Comparison of ENCODE assay signal across 13 cellular contexts in the genomic region with DNA sequence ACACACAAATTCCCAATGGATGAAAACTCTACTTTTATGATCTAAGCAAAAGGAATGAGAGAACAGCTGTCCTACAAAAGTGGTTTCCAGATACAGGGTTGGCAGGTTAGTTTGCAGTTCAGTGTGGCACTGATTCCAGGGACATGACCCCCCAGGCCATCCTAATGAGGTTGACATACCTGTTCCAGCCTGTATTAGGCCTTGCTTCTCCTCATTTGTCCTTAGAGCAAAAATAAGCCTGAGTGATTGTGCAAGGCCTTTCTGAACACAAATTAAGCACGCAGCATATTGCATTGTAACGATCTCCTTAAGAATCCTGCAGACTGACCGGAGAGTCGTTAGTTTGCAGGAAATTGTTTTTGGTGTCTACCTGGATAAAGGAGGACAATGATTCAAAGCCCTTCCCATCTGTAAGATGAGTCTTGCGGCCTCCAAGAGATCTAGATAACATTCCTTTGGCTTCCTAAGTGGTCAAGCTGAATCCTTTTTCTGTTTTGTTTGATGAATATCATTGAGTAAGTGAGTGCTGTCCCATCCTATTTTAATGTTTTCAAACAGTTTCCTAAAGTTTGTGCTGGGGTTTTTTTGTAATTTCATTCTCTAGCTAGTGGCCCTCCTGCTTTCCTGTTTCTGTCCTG. TPM values are rescaled to one million over a fixed set of nuclear protein-coding genes. Genes with fewer than 3 reads are reported as not detected.
DNase-seq lines count a peak whose midpoint lies in the region; ATAC-seq and TF ChIP-seq lines count a peak whose summit lies in the region.
"Had no signal": no experiment of that assay in that cellular context is flagged by ENCODE, and none has a peak within 500 bp of the region (broad histone marks: within the 10 kb centered on the region; RNA-seq: fewer than 3 reads in every experiment).

No MANE protein-coding gene starts in this region.

- H3K27me3 Mint-ChIP-seq in GM23338 (ENCODE audit: insufficient read depth, low read depth, poor library complexity) (peaks cover 7% of the 10 kb centered on the region), endodermal cell (ENCODE audit: insufficient read depth) (no peaks in the 10 kb centered on the region)

- peaks cover 16% of the 10 kb centered on the region for H3K79me2 ChIP-seq in GM23338 (replicated peaks; ENCODE audit: insufficient read depth)
- H3K79me2 ChIP-seq in OCI-LY7 (ENCODE audit: insufficient read depth, low read depth, low read length), result no peaks in the 10 kb centered on the region
- H3K79me2 ChIP-seq in PC-3 (ENCODE audit: low read length), result peaks cover 33% of the 10 kb centered on the region

- intact Hi-C loops in OCI-LY7 (cut with micrococcal nuclease; ENCODE audit: unreplicated experiment) (loop anchor here (2.0 to 5.0 kb wide), 2 partner anchors 153 to 227 kb away; no protein-coding TSS in a partner anchor), PC-3 (cut with micrococcal nuclease) (loop anchor here (2.0 to 10.0 kb wide), 3 partner anchors 39 to 139 kb away; a partner anchor contains a TSS)

- no peaks in the 10 kb centered on the region for H3K9me2 ChIP-seq in GM23338 (ENCODE audit: insufficient read depth)
- no peaks in the 10 kb centered on the region for H3K9me2 ChIP-seq in OCI-LY7 (ENCODE audit: insufficient read depth, low read length)
- no peaks in the 10 kb centered on the region for H3K9me2 ChIP-seq in PC-3 (replicated peaks; ENCODE audit: low read length)

- POLR2A ChIA-PET in OCI-LY7 (lab: Charles Lee) (interaction anchor here (0.7 to 1.8 kb wide), 2 partner anchors 10 to 111 kb away, joined by 3 to 5 read pairs; no protein-coding TSS in a partner anchor), PC-3 (lab: Charles Lee; ENCODE audit: unreplicated experiment) (no interaction called here)

- no peak for TF ChIP-seq CTCF in GM23338 (conservative IDR thresholded peaks at IDR 0.05; ENCODE audit: low read depth in 2 of 2)
- TF ChIP-seq CTCF in Peyer's patch (IDR thresholded peaks at IDR 0.05), result no peak
- TF ChIP-seq CTCF in endodermal cell (conservative IDR thresholded peaks at IDR 0.05), result no peak
- no peak for TF ChIP-seq CTCF in OCI-LY7 (conservative IDR thresholded peaks at IDR 0.05; ENCODE audit: low read length)
- no peak for TF ChIP-seq CTCF in PC-3 (conservative IDR thresholded peaks at IDR 0.05; ENCODE audit: low read depth, low read length)

- no peak overlapping the region for H3K4me3 ChIP-seq in GM23338
- H3K4me3 ChIP-seq in Peyer's patch, result no peak overlapping the region
- H3K4me3 ChIP-seq in endodermal cell (ENCODE audit: low read length), result peak overlapping the region; percentile 48
- no peak overlapping the region for H3K4me3 ChIP-seq in OCI-LY7 (ENCODE audit: low read depth, low read length, poor library complexity, severe bottlenecking)
- H3K4me3 ChIP-seq in PC-3 (ENCODE audit: low read length), result no peak overlapping the region

- H3K9ac ChIP-seq in endodermal cell (ENCODE audit: extremely low read depth, low read length, poor library complexity, severe bottlenecking) (no peak overlapping the region), PC-3 (ENCODE audit: low read length) (no peak overlapping the region)

- no peak overlapping the region for H3K4me3 Mint-ChIP-seq in GM23338
- no peak overlapping the region for H3K4me3 Mint-ChIP-seq in endodermal cell

- H3K4me2 ChIP-seq in GM23338 (peak overlapping the region; percentile 74; the same call in 1 of the 2 replicates), OCI-LY7 (ENCODE audit: low read length) (no peak overlapping the region; the same call in 1 of the 2 replicates), PC-3 (ENCODE audit: low read length) (no peak overlapping the region)

- WGBS in endodermal cell (ENCODE audit: insufficient coverage in 1 of 2, insufficient read length in 1 of 2), 2 experiments, result 81% methylated on average over 4 to 5 of the region's 5 CpGs

- no peak for DNase-seq in GM23338 (ENCODE audit: low spot score)
- no peak for DNase-seq in Peyer's patch
- DNase-seq in endodermal cell, result no peak
- peak; percentile 43 for DNase-seq in renal cortical epithelial cell (ENCODE audit: low read depth)
- DNase-seq in OCI-LY7 (ENCODE audit: low spot score), result no peak
- DNase-seq in NCI-H526 treated with DMSO at 0.1 percent for 48 hours (lab: John Stamatoyannopoulos, UW), result no peak
- no peak for DNase-seq in PC-3
- DNase-seq: DMS79, hypothalamus, KG1, NCI-H345, SW 1271 had no signal

- BruUV-seq in OCI-LY7 (replicated peaks; lab: Mats Ljungman, UMichigan) (no TSS peak), PC-3 (replicated peaks; lab: Mats Ljungman, UMichigan) (no TSS peak)

- H3K27ac Mint-ChIP-seq in GM23338 (no peak overlapping the region), endodermal cell (peak overlapping the region; percentile 37)

- no peaks in the 10 kb centered on the region for H3K36me3 ChIP-seq in GM23338 (ENCODE audit: insufficient read depth)
- no peaks in the 10 kb centered on the region for H3K36me3 ChIP-seq in Peyer's patch
- H3K36me3 ChIP-seq in endodermal cell (ENCODE audit: control insufficient read depth, insufficient read depth, low read length), result no peaks in the 10 kb centered on the region
- H3K36me3 ChIP-seq in OCI-LY7 (ENCODE audit: insufficient read depth, low read length), result no peaks in the 10 kb centered on the region
- no peaks in the 10 kb centered on the region for H3K36me3 ChIP-seq in PC-3 (ENCODE audit: low read depth, low read length)

- TF ChIP-seq POLR2A in Peyer's patch (IDR thresholded peaks at IDR 0.05), result no peak

- no peaks in the 10 kb centered on the region for H3K27me3 ChIP-seq in GM23338 (ENCODE audit: insufficient read depth)
- no peaks in the 10 kb centered on the region for H3K27me3 ChIP-seq in Peyer's patch
- no peaks in the 10 kb centered on the region for H3K27me3 ChIP-seq in endodermal cell (ENCODE audit: control insufficient read depth, insufficient read depth, low read length, poor library complexity, severe bottlenecking)
- H3K27me3 ChIP-seq in PC-3 (ENCODE audit: low read length), result no peaks in the 10 kb centered on the region

- H3F3A ChIP-seq in GM23338 (replicated peaks; ENCODE audit: low read depth), result no peaks in the 10 kb centered on the region
- H3F3A ChIP-seq in PC-3 (ENCODE audit: low read length, unreplicated experiment), result peaks cover 16% of the 10 kb centered on the region

- CTCF ChIA-PET in OCI-LY7 (lab: Charles Lee; ENCODE audit: unreplicated experiment) (no interaction called here), PC-3 (lab: Charles Lee) (no interaction called here)

- ATAC-seq in GM23338 (no peak), HG03025 (IDR thresholded peaks at IDR 0.05; ENCODE audit: low FRiP score, unreplicated experiment) (no peak), PC-3 (no peak)

- H3K9me3 Mint-ChIP-seq in GM23338 (no peaks in the 10 kb centered on the region), endodermal cell (no peaks in the 10 kb centered on the region)

- H2AFZ ChIP-seq in GM23338 (peak overlapping the region; percentile 34; the same call in 1 of the 2 replicates), OCI-LY7 (ENCODE audit: low read length) (no peak overlapping the region), PC-3 (ENCODE audit: low read length) (no peak overlapping the region)

- H3K4me1 ChIP-seq in GM23338 (ENCODE audit: insufficient read depth), result peaks cover 40% of the 10 kb centered on the region
- peaks cover 0 to 21% (median 0%) of the 10 kb centered on the region in 4 donors for H3K4me1 ChIP-seq in Peyer's patch
- peaks cover 20% of the 10 kb centered on the region for H3K4me1 ChIP-seq in endodermal cell (ENCODE audit: control insufficient read depth, insufficient read depth, low read length)
- peaks cover 13% of the 10 kb centered on the region for H3K4me1 ChIP-seq in OCI-LY7 (ENCODE audit: insufficient read depth, low read length, poor library complexity, severe bottlenecking)
- peaks cover 29% of the 10 kb centered on the region for H3K4me1 ChIP-seq in PC-3 (ENCODE audit: insufficient read depth, low read length)

- H3K9me3 ChIP-seq in Peyer's patch (no peaks in the 10 kb centered on the region), endodermal cell (ENCODE audit: control insufficient read depth, low read length) (no peaks in the 10 kb centered on the region), OCI-LY7 (ENCODE audit: low read length) (no peaks in the 10 kb centered on the region), PC-3 (ENCODE audit: low read length) (no peaks in the 10 kb centered on the region)

- no peaks in the 10 kb centered on the region for H4K20me1 ChIP-seq in GM23338 (replicated peaks; ENCODE audit: insufficient read depth)
- peaks cover 9% of the 10 kb centered on the region; the same call in 1 of the 2 replicates for H4K20me1 ChIP-seq in OCI-LY7 (ENCODE audit: insufficient read depth, low read length)
- H4K20me1 ChIP-seq in PC-3 (ENCODE audit: low read length), result peaks cover 26% of the 10 kb centered on the region

- H3K27ac ChIP-seq in GM23338 (ENCODE audit: low read depth), result no peak overlapping the region
- peak overlapping the region; percentile 71 to 96 (median 88) for H3K27ac ChIP-seq in Peyer's patch
- peak overlapping the region; percentile 99 for H3K27ac ChIP-seq in endodermal cell (ENCODE audit: low read depth, low read length)
- H3K27ac ChIP-seq in OCI-LY7 (ENCODE audit: low read depth, low read length, poor library complexity, severe bottlenecking), result no peak overlapping the region
- H3K27ac ChIP-seq in PC-3 (ENCODE audit: low read length), result no peak overlapping the region

- no peaks in the 10 kb centered on the region for H3K36me3 Mint-ChIP-seq in GM23338 (ENCODE audit: low read depth)
- no peaks in the 10 kb centered on the region for H3K36me3 Mint-ChIP-seq in endodermal cell (ENCODE audit: low read depth)

- H3K4me1 Mint-ChIP-seq in GM23338 (peaks cover 43% of the 10 kb centered on the region), endodermal cell (peaks cover 53% of the 10 kb centered on the region)

TF ChIP-seq in GM23338, 12 proteins besides CTCF, POLR2A, EP300 and RAD21 (continues in another document):
- no peak for TF ChIP-seq STAT1 (IDR thresholded peaks at IDR 0.05; ENCODE audit: unreplicated experiment)
- no peak for TF ChIP-seq EZH2phosphoT487 (IDR thresholded peaks at IDR 0.05; ENCODE audit: unreplicated experiment)

RNA-seq across cellular contexts. Expression of a gene that starts 1.6 kb away (rescaled TPM):
- 13.0 and 17.4 TPM in 2 replicates for total RNA-seq in GM23338 (2014; rRNA removed; shearing (Covaris generic))
- 4.4 and 5.6 TPM in 2 replicates for polyA plus RNA-seq in GM23338 (2016; fragmentation: Nextera tagmentation; extraction: Ambion mirVana)
- total RNA-seq in Peyer's patch (10 to 100 TPM; 63.9 to 97.0 (median 87.5) TPM), endodermal cell (1 to 10 TPM; 1.7 to 7.4 TPM), renal cortical epithelial cell (86.7 and 131 TPM in 2 replicates), OCI-LY7 (2022) (37.4 and 41.6 TPM in 2 replicates), PC-3 (2014; rRNA removed) (12.1 and 13.9 TPM in 2 replicates)
- polyA plus RNA-seq in endodermal cell (2013, experiment 1 of 2), result 24.6 TPM
- 26.5 TPM for polyA plus RNA-seq in endodermal cell (2013, experiment 2 of 2)
- total RNA-seq in OCI-LY7 (2014; rRNA removed; shearing (Covaris generic)), result 7.4 and 13.0 TPM in 2 replicates

Comparison
In these comparisons a context has a peak if more than half of its experiments do, and no peak if none do; other contexts are left out.
1. H3K27ac ChIP-seq: peak in Peyer's patch (4 of 4) and endodermal cell (single experiment); none in GM23338 (single experiment), OCI-LY7 (single experiment) and PC-3 (single experiment).